25 cellular contexts compared by ENCODE assay signal in genomic region chr4:27484216-27484615, GRCh38.
"Had no signal": no experiment of that assay in that cellular context is flagged by ENCODE, and none has a peak within 500 bp of the region (broad histone marks: within the 10 kb centered on the region; RNA-seq: fewer than 3 reads in every experiment).

No MANE protein-coding gene starts in this region.

- DNase-seq: activated CD4-positive, alpha-beta memory T cell treated with anti-CD3 and anti-CD28 coated beads, Interleukin-2, amount 10 ng/mL, durations not matched to agents 7 days and 5 days; activated CD4-positive, alpha-beta T cell treated with anti-CD3 and anti-CD28 coated beads for 1 hour; activated CD4-positive, alpha-beta T cell treated with anti-CD3 and anti-CD28 coated beads for 4 hours; activated CD4-positive, alpha-beta T cell treated with anti-CD3 and anti-CD28 coated beads, Interleukin-2, amount 10 ng/mL, durations not matched to agents 7 days and 5 days; activated CD4-positive, alpha-beta T cell treated with anti-CD3 and anti-CD28 coated beads, Interleukin-2, amount 50 U/mL, for 4 hours; activated CD8-positive, alpha-beta memory T cell treated with anti-CD3 and anti-CD28 coated beads, Interleukin-2, amount 50 U/mL, for 48 hours; activated gamma-delta T cell treated with Interleukin-2 at 50 U/mL for 16 hours; activated naive CD4-positive, alpha-beta T cell treated with anti-CD3 and anti-CD28 coated beads, Interleukin-2, amount 50 U/mL, for 16 hours; activated naive CD4-positive, alpha-beta T cell treated with Interleukin-2 at 50 U/mL for 16 hours; activated T-cell treated with anti-CD3 and anti-CD28 coated beads for 4 hours; activated T-cell treated with anti-CD3 and anti-CD28 coated beads, Interleukin-2, amount 50 U/mL, for 24 hours; activated T-cell treated with anti-CD3 and anti-CD28 coated beads, Interleukin-2, amount 50 U/mL, for 72 hours; amniotic stem cell; anterior cingulate cortex; brain microvascular endothelial cell; dorsolateral prefrontal cortex; effector memory CD4-positive, alpha-beta T cell; endodermal cell; foreskin fibroblast; head of caudate nucleus; T-helper 2 cell had no signal

- ATAC-seq: activated T-cell treated with anti-CD3 and anti-CD28 coated beads, Interleukin-2, amount 50 U/mL, for 72 hours; esophagus mucosa; WTC11 had no signal

- H3K4me3 ChIP-seq: coronary artery, dorsolateral prefrontal cortex had no signal

- H3K36me3 ChIP-seq: brain microvascular endothelial cell had no signal

- H3K27ac ChIP-seq: brain microvascular endothelial cell, coronary artery, dorsolateral prefrontal cortex, VCaP had no signal

- H3K27me3 ChIP-seq: brain microvascular endothelial cell, dorsolateral prefrontal cortex had no signal
